ENCODE assay signal across 8 cellular contexts in genomic region chr4:183444149-183444952, GRCh38. TPM values are rescaled to one million over a fixed set of nuclear protein-coding genes. Genes with fewer than 3 reads are reported as not detected.
A peak's percentile ranks its signal among the peaks of the same experiment; 100 is the strongest.
DNase-seq lines count a peak whose midpoint lies in the region; ATAC-seq, FAIRE-seq and TF ChIP-seq lines count a peak whose summit lies in the region.

A gene with protein sequence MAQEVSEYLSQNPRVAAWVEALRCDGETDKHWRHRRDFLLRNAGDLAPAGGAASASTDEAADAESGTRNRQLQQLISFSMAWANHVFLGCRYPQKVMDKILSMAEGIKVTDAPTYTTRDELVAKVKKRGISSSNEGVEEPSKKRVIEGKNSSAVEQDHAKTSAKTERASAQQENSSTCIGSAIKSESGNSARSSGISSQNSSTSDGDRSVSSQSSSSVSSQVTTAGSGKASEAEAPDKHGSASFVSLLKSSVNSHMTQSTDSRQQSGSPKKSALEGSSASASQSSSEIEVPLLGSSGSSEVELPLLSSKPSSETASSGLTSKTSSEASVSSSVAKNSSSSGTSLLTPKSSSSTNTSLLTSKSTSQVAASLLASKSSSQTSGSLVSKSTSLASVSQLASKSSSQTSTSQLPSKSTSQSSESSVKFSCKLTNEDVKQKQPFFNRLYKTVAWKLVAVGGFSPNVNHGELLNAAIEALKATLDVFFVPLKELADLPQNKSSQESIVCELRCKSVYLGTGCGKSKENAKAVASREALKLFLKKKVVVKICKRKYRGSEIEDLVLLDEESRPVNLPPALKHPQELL (plus strand): TSS chr4:183444636. CDS start chr4:183444798, 162 bp downstream.

- TF ChIP-seq CTCF in parathyroid adenoma (IDR thresholded peaks at IDR 0.05) (no peak), tibial artery (IDR thresholded peaks at IDR 0.05) (peak in 1 of 2 experiments; percentile 8)

- H3K4me1 ChIP-seq in parathyroid adenoma (peaks cover 6% of the 10 kb centered on the region), tibial artery (peaks cover 0 to 49% (median 27%) of the 10 kb centered on the region in 4 donors)

- H2AFZ ChIP-seq in parathyroid adenoma, result peak within 1 kb of the TSS; percentile 65

- intact Hi-C loops in Right ventricle myocardium inferior (cut with DNase I) (loop anchor here (2.0 kb wide), 1 partner anchor 60 kb away; the partner anchor contains the start of gene ING2), tibial artery (cut with DNase I; ENCODE audit: low total_unique reads) (loop anchor here (2.0 to 10.0 kb wide), 2 partner anchors 60 to 210 kb away; partner anchors contain the start of genes ING2, RWDD4 and TRAPPC11)

- peak within 1 kb of the TSS; percentile 63 for H3K4me2 ChIP-seq in parathyroid adenoma (ENCODE audit: low read length)

- ATAC-seq in HG02798 (IDR thresholded peaks at IDR 0.05; ENCODE audit: poor library complexity, unreplicated experiment) (peak; percentile 89), Right ventricle myocardium inferior (peak; percentile 96)

- H3K4me3 ChIP-seq in parathyroid adenoma (ENCODE audit: low read depth, low read length) (peak within 1 kb of the TSS; percentile 78), tibial artery (peak within 1 kb of the TSS; percentile 84 to 97)

- peak; percentile 84 for DNase-seq in GM12891 (ENCODE audit: insufficient read length, low spot score)
- DNase-seq in NCI-H1417 treated with DMSO at 0.1 percent for 48 hours (lab: John Stamatoyannopoulos, UW), result peak; percentile 78
- DNase-seq in SW 1271 (lab: John Stamatoyannopoulos, UW), result peak; percentile 72 to 82
- DNase-seq in activated naive CD8-positive, alpha-beta T cell treated with anti-CD3 and anti-CD28 coated beads, Interleukin-2, amount 50 U/mL, for 16 hours (ENCODE audit: low read depth, low spot score), result peak; percentile 86
- peak; percentile 98 for DNase-seq in Right ventricle myocardium inferior (ENCODE audit: missing footprints)
- DNase-seq in tibial artery, result peak; percentile 91 to 96

- TF ChIP-seq POLR2A in GM12891 (IDR thresholded peaks at IDR 0.05; ENCODE audit: low read depth, low read length), result peak; percentile 87

- FAIRE-seq in GM12891 (lab: Jason Lieb, UNC), result peak; percentile 94

- peak within 1 kb of the TSS; percentile 97 for H3K9ac ChIP-seq in parathyroid adenoma

- peak within 1 kb of the TSS; percentile 95 for H3K27ac ChIP-seq in parathyroid adenoma
- H3K27ac ChIP-seq in tibial artery, result peak within 1 kb of the TSS; percentile 93 to 98

- H3K27me3 ChIP-seq in parathyroid adenoma (ENCODE audit: control insufficient read depth, insufficient read depth, low read length) (no peaks in the 10 kb centered on the region), tibial artery (no peaks in the 10 kb centered on the region)

- no peaks in the 10 kb centered on the region for H3K9me3 ChIP-seq in parathyroid adenoma (ENCODE audit: control insufficient read depth, low read length)
- H3K9me3 ChIP-seq in tibial artery, result no peaks in the 10 kb centered on the region

- H3K79me2 ChIP-seq in parathyroid adenoma, result no peaks in the 10 kb centered on the region

- H3K36me3 ChIP-seq in parathyroid adenoma (ENCODE audit: control insufficient read depth, insufficient read depth, low read length), result no peaks in the 10 kb centered on the region
- peaks cover 20 to 29% (median 22%) of the 10 kb centered on the region in 3 donors for H3K36me3 ChIP-seq in tibial artery

TF ChIP-seq in GM12891, 5 proteins besides CTCF, POLR2A, EP300 and RAD21:
- TF ChIP-seq PAX5 (IDR thresholded peaks at IDR 0.05; ENCODE audit: insufficient read depth, low read length, severe bottlenecking) (no peak), SPI1 (IDR thresholded peaks at IDR 0.05; ENCODE audit: low read depth, low read length) (peak; percentile 58), TAF1 (IDR thresholded peaks at IDR 0.05; ENCODE audit: low read depth, low read length) (peak; percentile 87), POLR2AphosphoS5 (IDR thresholded peaks at IDR 0.05; ENCODE audit: low read depth, low read length) (peak; percentile 86), POU2F2 (IDR thresholded peaks at IDR 0.05; ENCODE audit: low read depth, low read length) (no peak)

RNA-seq across cellular contexts. Expression of the gene that starts here (rescaled TPM):
- polyA plus RNA-seq in GM12891 (2012; ENCODE audit: low read depth, missing spikeins), result 10.6 TPM
- total RNA-seq in Right ventricle myocardium inferior, result 10.6 TPM

Comparison
In these comparisons a context has a peak if more than half of its experiments do, and no peak if none do; other contexts are left out.
1. Peak in every context shown above with its lines: DNase-seq, ATAC-seq, H3K4me3 ChIP-seq and H3K27ac ChIP-seq.